1 cellular context compared by ENCODE assay signal in the genomic region with DNA sequence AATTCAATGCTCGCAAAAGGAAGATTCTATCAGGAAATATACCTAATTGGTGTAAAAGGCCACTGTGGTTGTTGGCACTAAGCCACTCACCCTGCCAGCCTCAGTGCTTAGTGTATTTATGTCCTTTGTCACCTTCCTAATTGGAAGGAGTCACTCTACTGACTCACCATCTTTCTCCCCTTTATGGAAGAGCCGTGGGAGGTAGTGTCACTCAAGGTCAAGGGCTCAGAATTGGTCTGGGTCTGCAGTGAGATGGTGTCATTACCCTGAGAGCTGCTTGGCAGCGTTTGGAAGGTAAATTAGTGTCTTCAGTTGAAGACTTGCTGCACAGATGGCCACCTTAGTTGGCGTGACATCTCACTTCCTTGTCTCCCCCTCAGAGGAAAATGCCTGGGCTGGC.
TF ChIP-seq lines count a peak whose summit lies in the region.

No MANE protein-coding gene starts in this region.

TF ChIP-seq in K562, 482 proteins besides CTCF, POLR2A, EP300 and RAD21 (continued from another document and continues in another):
- TF ChIP-seq, protein P1, sequence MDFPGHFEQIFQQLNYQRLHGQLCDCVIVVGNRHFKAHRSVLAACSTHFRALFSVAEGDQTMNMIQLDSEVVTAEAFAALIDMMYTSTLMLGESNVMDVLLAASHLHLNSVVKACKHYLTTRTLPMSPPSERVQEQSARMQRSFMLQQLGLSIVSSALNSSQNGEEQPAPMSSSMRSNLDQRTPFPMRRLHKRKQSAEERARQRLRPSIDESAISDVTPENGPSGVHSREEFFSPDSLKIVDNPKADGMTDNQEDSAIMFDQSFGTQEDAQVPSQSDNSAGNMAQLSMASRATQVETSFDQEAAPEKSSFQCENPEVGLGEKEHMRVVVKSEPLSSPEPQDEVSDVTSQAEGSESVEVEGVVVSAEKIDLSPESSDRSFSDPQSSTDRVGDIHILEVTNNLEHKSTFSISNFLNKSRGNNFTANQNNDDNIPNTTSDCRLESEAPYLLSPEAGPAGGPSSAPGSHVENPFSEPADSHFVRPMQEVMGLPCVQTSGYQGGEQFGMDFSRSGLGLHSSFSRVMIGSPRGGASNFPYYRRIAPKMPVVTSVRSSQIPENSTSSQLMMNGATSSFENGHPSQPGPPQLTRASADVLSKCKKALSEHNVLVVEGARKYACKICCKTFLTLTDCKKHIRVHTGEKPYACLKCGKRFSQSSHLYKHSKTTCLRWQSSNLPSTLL (IDR thresholded peaks at IDR 0.05) = no peak
- TF ChIP-seq TFAM (CRISPR knock-in tag; conservative IDR thresholded peaks at IDR 0.05) (no peak), ZNF24 (IDR thresholded peaks at IDR 0.05) (no peak), EGR1 (conservative IDR thresholded peaks at IDR 0.05) (peak; percentile 64; the same call in 1 of the 2 replicates), ARID1B (IDR thresholded peaks at IDR 0.05) (0 out of 2 replicates have a peak, but pooled peaks have one; percentile 40), TCFL5 (CRISPR knock-in tag; conservative IDR thresholded peaks at IDR 0.05) (no peak), CC2D1A (IDR thresholded peaks at IDR 0.05) (no peak), HSF4 (CRISPR knock-in tag; IDR thresholded peaks at IDR 0.05; ENCODE audit: borderline replicate concordance) (no peak), CAMTA2 (CRISPR knock-in tag; conservative IDR thresholded peaks at IDR 0.05) (no peak), ZFP36 (IDR thresholded peaks at IDR 0.05; ENCODE audit: low read depth, low read length, partially characterized antibody) (no peak), PURB (CRISPR knock-in tag; IDR thresholded peaks at IDR 0.05; ENCODE audit: low read depth) (no peak), ILK (tag; IDR thresholded peaks at IDR 0.05; ENCODE audit: borderline replicate concordance, low read depth) (no peak), ASH1L (IDR thresholded peaks at IDR 0.05; ENCODE audit: borderline replicate concordance, low read depth, partially characterized antibody) (no peak), ZEB2 (IDR thresholded peaks at IDR 0.05) (no peak), FOXA3 (CRISPR knock-in tag; conservative IDR thresholded peaks at IDR 0.05 in 1 of 2, IDR thresholded peaks at IDR 0.05 in 1 of 2) (no peak), DMBX1 (CRISPR knock-in tag; IDR thresholded peaks at IDR 0.05; ENCODE audit: borderline replicate concordance) (no peak), SAFB (IDR thresholded peaks at IDR 0.05; ENCODE audit: borderline replicate concordance, low read depth, low read length) (no peak), YBX1 (IDR thresholded peaks at IDR 0.05) (no peak), NR2C2 (CRISPR knock-in tag; IDR thresholded peaks at IDR 0.05) (no peak), NR2C2 (tag; IDR thresholded peaks at IDR 0.05) (peak; percentile 29; the same call in 1 of the 2 replicates), ZNF3 (CRISPR knock-in tag; IDR thresholded peaks at IDR 0.05) (no peak), ZNF134 (CRISPR knock-in tag; conservative IDR thresholded peaks at IDR 0.05) (no peak), NFRKB (IDR thresholded peaks at IDR 0.05; ENCODE audit: low read depth) (no peak), PTBP1 (IDR thresholded peaks at IDR 0.05; ENCODE audit: low read depth, low read length) (no peak), XRCC5 (IDR thresholded peaks at IDR 0.05; ENCODE audit: low read depth, low read length) (no peak), ZNF212 (CRISPR knock-in tag; IDR thresholded peaks at IDR 0.05) (no peak), POLR2AphosphoS2 (IDR thresholded peaks at IDR 0.05; ENCODE audit: low read length) (no peak), TAF1 (IDR thresholded peaks at IDR 0.05; ENCODE audit: control insufficient read depth, extremely low read depth, insufficient read depth, low read length, severe bottlenecking) (no peak), ZBTB1 (CRISPR knock-in tag; IDR thresholded peaks at IDR 0.05; ENCODE audit: borderline replicate concordance, low read depth) (no peak), SUPT5H (IDR thresholded peaks at IDR 0.05) (no peak), ZNF12 (CRISPR knock-in tag; IDR thresholded peaks at IDR 0.05) (no peak), GABPB2 (CRISPR knock-in tag; conservative IDR thresholded peaks at IDR 0.05) (no peak), BRD9 (IDR thresholded peaks at IDR 0.05; ENCODE audit: low read depth, partially characterized antibody) (no peak)
- TF ChIP-seq, protein P2, sequence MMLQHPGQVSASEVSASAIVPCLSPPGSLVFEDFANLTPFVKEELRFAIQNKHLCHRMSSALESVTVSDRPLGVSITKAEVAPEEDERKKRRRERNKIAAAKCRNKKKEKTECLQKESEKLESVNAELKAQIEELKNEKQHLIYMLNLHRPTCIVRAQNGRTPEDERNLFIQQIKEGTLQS (IDR thresholded peaks at IDR 0.05) = peak; percentile 64
- TF ChIP-seq, protein P2 (CRISPR knock-in tag; conservative IDR thresholded peaks at IDR 0.05) = no peak
- TF ChIP-seq, protein P3, sequence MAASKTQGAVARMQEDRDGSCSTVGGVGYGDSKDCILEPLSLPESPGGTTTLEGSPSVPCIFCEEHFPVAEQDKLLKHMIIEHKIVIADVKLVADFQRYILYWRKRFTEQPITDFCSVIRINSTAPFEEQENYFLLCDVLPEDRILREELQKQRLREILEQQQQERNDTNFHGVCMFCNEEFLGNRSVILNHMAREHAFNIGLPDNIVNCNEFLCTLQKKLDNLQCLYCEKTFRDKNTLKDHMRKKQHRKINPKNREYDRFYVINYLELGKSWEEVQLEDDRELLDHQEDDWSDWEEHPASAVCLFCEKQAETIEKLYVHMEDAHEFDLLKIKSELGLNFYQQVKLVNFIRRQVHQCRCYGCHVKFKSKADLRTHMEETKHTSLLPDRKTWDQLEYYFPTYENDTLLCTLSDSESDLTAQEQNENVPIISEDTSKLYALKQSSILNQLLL (CRISPR knock-in tag; IDR thresholded peaks at IDR 0.05; ENCODE audit: borderline replicate concordance) = no peak
- TF ChIP-seq, protein P4, sequence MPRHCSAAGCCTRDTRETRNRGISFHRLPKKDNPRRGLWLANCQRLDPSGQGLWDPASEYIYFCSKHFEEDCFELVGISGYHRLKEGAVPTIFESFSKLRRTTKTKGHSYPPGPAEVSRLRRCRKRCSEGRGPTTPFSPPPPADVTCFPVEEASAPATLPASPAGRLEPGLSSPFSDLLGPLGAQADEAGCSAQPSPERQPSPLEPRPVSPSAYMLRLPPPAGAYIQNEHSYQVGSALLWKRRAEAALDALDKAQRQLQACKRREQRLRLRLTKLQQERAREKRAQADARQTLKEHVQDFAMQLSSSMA (CRISPR knock-in tag; IDR thresholded peaks at IDR 0.05) = no peak
- TF ChIP-seq, protein P5, sequence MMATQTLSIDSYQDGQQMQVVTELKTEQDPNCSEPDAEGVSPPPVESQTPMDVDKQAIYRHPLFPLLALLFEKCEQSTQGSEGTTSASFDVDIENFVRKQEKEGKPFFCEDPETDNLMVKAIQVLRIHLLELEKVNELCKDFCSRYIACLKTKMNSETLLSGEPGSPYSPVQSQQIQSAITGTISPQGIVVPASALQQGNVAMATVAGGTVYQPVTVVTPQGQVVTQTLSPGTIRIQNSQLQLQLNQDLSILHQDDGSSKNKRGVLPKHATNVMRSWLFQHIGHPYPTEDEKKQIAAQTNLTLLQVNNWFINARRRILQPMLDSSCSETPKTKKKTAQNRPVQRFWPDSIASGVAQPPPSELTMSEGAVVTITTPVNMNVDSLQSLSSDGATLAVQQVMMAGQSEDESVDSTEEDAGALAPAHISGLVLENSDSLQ (IDR thresholded peaks at IDR 0.05) = peak; percentile 43; the same call in 1 of the 2 replicates
- TF ChIP-seq, protein P6, sequence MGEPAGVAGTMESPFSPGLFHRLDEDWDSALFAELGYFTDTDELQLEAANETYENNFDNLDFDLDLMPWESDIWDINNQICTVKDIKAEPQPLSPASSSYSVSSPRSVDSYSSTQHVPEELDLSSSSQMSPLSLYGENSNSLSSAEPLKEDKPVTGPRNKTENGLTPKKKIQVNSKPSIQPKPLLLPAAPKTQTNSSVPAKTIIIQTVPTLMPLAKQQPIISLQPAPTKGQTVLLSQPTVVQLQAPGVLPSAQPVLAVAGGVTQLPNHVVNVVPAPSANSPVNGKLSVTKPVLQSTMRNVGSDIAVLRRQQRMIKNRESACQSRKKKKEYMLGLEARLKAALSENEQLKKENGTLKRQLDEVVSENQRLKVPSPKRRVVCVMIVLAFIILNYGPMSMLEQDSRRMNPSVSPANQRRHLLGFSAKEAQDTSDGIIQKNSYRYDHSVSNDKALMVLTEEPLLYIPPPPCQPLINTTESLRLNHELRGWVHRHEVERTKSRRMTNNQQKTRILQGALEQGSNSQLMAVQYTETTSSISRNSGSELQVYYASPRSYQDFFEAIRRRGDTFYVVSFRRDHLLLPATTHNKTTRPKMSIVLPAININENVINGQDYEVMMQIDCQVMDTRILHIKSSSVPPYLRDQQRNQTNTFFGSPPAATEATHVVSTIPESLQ (CRISPR knock-in tag; IDR thresholded peaks at IDR 0.05) = no peak
- TF ChIP-seq, protein P7, sequence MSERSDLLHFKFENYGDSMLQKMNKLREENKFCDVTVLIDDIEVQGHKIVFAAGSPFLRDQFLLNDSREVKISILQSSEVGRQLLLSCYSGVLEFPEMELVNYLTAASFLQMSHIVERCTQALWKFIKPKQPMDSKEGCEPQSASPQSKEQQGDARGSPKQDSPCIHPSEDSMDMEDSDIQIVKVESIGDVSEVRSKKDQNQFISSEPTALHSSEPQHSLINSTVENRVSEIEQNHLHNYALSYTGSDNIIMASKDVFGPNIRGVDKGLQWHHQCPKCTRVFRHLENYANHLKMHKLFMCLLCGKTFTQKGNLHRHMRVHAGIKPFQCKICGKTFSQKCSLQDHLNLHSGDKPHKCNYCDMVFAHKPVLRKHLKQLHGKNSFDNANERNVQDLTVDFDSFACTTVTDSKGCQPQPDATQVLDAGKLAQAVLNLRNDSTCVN (CRISPR knock-in tag; IDR thresholded peaks at IDR 0.05) = no peak
- TF ChIP-seq, protein P8, sequence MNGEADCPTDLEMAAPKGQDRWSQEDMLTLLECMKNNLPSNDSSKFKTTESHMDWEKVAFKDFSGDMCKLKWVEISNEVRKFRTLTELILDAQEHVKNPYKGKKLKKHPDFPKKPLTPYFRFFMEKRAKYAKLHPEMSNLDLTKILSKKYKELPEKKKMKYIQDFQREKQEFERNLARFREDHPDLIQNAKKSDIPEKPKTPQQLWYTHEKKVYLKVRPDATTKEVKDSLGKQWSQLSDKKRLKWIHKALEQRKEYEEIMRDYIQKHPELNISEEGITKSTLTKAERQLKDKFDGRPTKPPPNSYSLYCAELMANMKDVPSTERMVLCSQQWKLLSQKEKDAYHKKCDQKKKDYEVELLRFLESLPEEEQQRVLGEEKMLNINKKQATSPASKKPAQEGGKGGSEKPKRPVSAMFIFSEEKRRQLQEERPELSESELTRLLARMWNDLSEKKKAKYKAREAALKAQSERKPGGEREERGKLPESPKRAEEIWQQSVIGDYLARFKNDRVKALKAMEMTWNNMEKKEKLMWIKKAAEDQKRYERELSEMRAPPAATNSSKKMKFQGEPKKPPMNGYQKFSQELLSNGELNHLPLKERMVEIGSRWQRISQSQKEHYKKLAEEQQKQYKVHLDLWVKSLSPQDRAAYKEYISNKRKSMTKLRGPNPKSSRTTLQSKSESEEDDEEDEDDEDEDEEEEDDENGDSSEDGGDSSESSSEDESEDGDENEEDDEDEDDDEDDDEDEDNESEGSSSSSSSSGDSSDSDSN (IDR thresholded peaks at IDR 0.05; ENCODE audit: borderline replicate concordance in 1 of 2, low read depth in 2 of 2, low read length in 2 of 2) = no peak
- TF ChIP-seq, protein P9, sequence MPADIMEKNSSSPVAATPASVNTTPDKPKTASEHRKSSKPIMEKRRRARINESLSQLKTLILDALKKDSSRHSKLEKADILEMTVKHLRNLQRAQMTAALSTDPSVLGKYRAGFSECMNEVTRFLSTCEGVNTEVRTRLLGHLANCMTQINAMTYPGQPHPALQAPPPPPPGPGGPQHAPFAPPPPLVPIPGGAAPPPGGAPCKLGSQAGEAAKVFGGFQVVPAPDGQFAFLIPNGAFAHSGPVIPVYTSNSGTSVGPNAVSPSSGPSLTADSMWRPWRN (IDR thresholded peaks at IDR 0.05; ENCODE audit: low read depth) = no peak
- TF ChIP-seq, protein P10, sequence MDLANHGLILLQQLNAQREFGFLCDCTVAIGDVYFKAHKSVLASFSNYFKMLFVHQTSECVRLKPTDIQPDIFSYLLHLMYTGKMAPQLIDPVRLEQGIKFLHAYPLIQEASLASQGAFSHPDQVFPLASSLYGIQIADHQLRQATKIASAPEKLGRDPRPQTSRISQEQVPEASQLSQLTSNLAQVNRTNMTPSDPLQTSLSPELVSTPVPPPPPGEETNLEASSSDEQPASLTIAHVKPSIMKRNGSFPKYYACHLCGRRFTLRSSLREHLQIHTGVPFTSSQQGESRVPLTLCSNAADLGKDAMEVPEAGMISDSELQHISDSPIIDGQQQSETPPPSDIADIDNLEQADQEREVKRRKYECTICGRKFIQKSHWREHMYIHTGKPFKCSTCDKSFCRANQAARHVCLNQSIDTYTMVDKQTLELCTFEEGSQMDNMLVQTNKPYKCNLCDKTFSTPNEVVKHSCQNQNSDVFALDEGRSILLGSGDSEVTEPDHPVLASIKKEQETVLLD (IDR thresholded peaks at IDR 0.05) = no peak
- TF ChIP-seq, protein P11, sequence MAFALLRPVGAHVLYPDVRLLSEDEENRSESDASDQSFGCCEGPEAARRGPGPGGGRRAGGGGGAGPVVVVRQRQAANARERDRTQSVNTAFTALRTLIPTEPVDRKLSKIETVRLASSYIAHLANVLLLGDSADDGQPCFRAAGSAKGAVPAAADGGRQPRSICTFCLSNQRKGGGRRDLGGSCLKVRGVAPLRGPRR (CRISPR knock-in tag; IDR thresholded peaks at IDR 0.05) = no peak
- TF ChIP-seq, protein P12, sequence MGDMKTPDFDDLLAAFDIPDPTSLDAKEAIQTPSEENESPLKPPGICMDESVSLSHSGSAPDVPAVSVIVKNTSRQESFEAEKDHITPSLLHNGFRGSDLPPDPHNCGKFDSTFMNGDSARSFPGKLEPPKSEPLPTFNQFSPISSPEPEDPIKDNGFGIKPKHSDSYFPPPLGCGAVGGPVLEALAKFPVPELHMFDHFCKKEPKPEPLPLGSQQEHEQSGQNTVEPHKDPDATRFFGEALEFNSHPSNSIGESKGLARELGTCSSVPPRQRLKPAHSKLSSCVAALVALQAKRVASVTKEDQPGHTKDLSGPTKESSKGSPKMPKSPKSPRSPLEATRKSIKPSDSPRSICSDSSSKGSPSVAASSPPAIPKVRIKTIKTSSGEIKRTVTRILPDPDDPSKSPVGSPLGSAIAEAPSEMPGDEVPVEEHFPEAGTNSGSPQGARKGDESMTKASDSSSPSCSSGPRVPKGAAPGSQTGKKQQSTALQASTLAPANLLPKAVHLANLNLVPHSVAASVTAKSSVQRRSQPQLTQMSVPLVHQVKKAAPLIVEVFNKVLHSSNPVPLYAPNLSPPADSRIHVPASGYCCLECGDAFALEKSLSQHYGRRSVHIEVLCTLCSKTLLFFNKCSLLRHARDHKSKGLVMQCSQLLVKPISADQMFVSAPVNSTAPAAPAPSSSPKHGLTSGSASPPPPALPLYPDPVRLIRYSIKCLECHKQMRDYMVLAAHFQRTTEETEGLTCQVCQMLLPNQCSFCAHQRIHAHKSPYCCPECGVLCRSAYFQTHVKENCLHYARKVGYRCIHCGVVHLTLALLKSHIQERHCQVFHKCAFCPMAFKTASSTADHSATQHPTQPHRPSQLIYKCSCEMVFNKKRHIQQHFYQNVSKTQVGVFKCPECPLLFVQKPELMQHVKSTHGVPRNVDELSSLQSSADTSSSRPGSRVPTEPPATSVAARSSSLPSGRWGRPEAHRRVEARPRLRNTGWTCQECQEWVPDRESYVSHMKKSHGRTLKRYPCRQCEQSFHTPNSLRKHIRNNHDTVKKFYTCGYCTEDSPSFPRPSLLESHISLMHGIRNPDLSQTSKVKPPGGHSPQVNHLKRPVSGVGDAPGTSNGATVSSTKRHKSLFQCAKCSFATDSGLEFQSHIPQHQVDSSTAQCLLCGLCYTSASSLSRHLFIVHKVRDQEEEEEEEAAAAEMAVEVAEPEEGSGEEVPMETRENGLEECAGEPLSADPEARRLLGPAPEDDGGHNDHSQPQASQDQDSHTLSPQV (IDR thresholded peaks at IDR 0.05) = 0 out of 2 replicates have a peak, but pooled peaks have one; percentile 29
